Comparison of ENCODE assay signal across 1 cellular context in the genomic region with DNA sequence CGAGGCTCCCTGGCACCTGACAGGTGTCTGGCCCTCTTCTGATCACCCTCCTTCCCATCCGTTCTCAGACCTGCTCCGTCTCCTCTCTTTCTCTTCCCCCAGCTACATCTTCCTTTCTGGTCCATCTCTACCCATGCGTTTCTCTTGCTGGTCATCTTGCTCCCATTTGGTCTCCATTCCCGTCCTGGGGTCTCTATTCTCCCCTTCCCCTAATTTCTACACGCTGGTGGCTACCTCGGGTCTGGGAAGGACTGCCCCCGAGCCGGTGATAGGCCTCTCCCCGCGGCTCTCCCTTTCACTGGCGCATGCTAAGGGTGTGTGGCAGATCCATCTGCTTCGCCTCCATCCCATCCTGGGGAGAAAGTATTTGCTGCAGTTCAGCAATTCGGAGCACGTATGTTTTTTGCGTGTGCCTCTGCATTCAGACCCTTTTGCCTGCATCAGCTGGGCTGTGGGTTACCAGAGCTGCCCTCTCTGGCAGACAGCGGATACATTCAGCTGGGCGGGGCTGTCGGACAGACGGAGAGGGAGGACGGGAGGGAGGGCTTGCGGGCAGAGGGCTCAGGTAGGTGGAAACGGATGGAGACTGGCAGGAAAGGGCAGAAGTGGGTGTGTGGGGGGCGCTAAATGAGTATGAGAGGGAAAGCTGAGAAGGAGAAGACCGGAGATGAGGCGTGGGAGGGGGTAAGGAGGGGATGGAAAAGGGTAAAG.
TF ChIP-seq lines count a peak whose summit lies in the region.

No MANE protein-coding gene starts in this region.

TF ChIP-seq in HCT116, 20 proteins besides CTCF, POLR2A, EP300 and RAD21 (continued from another document):
- TF ChIP-seq, protein P1, sequence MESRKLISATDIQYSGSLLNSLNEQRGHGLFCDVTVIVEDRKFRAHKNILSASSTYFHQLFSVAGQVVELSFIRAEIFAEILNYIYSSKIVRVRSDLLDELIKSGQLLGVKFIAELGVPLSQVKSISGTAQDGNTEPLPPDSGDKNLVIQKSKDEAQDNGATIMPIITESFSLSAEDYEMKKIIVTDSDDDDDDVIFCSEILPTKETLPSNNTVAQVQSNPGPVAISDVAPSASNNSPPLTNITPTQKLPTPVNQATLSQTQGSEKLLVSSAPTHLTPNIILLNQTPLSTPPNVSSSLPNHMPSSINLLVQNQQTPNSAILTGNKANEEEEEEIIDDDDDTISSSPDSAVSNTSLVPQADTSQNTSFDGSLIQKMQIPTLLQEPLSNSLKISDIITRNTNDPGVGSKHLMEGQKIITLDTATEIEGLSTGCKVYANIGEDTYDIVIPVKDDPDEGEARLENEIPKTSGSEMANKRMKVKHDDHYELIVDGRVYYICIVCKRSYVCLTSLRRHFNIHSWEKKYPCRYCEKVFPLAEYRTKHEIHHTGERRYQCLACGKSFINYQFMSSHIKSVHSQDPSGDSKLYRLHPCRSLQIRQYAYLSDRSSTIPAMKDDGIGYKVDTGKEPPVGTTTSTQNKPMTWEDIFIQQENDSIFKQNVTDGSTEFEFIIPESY (IDR thresholded peaks at IDR 0.05; ENCODE audit: extremely low read depth, insufficient replicate concordance, low read length) = no peak
- TF ChIP-seq YY1 (IDR thresholded peaks at IDR 0.05; ENCODE audit: extremely low read depth, insufficient replicate concordance, low read depth, low read length) = no peak
- TF ChIP-seq FOSL1 (IDR thresholded peaks at IDR 0.05; ENCODE audit: low read depth) = no peak
